19 cellular contexts compared by ENCODE assay signal in the genomic region with DNA sequence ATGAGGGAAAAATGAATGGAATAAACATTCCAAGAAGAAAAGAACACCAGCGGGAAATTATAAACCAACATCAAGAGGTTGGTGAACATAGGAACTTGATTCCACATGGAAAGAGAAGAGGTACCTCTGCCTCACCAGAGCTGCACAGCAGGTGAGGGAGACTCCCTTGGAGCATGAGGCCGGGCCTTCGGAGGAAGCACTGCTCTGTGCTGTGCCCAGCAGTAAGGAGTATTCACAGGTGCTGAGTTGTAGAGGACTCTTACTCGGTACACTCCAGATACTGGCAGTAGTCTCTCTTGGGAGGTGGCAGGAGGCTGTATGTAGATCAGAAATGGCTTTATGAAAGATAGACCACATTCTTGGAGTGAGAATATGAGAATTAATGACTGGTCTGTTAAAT.
"Had no signal": no experiment of that assay in that cellular context is flagged by ENCODE, and none has a peak within 500 bp of the region (broad histone marks: within the 10 kb centered on the region; RNA-seq: fewer than 3 reads in every experiment).

No MANE protein-coding gene starts in this region.

- H3K27me3 ChIP-seq: dorsolateral prefrontal cortex, gastrocnemius medialis, right atrium auricular region, sigmoid colon, tibial nerve, upper lobe of left lung, uterus had no signal

- H3K36me3 ChIP-seq: gastrocnemius medialis, prostate gland, right atrium auricular region, sigmoid colon, thoracic aorta, tibial nerve, upper lobe of left lung, uterus had no signal

- H3K4me1 ChIP-seq: prostate gland, right atrium auricular region, upper lobe of left lung, uterus had no signal

- H3K9me3 ChIP-seq: gastrocnemius medialis, mucosa of descending colon, prostate gland, right atrium auricular region, sigmoid colon, thoracic aorta, tibial nerve, upper lobe of left lung, uterus had no signal

- H3K4me3 ChIP-seq: dorsolateral prefrontal cortex, gastrocnemius medialis, lung, mucosa of descending colon, prostate gland, right atrium auricular region, sigmoid colon, thoracic aorta, tibial nerve, upper lobe of left lung, uterus had no signal

- H3K27ac ChIP-seq: dorsolateral prefrontal cortex, gastrocnemius medialis, prostate gland, right atrium auricular region, sigmoid colon, thoracic aorta, tibial nerve, upper lobe of left lung, uterus had no signal

- DNase-seq: dorsolateral prefrontal cortex; effector CD4-positive, alpha-beta T cell; foreskin fibroblast; gastrocnemius medialis; head of caudate nucleus; kidney; mucosa of descending colon; naive B cell; nucleus accumbens; sigmoid colon; stimulated activated CD4-positive, alpha-beta T cell treated with anti-CD3 and anti-CD28 coated beads, Interleukin-2, amount 100 ng/mL, for 24 hours; stimulated activated CD4-positive, alpha-beta T cell treated with anti-CD3 and anti-CD28 coated beads, Interleukin-4, amount 100 ng/mL, for 24 hours; upper lobe of left lung; uterus had no signal
